9 cellular contexts compared by ENCODE assay signal in the genomic region with DNA sequence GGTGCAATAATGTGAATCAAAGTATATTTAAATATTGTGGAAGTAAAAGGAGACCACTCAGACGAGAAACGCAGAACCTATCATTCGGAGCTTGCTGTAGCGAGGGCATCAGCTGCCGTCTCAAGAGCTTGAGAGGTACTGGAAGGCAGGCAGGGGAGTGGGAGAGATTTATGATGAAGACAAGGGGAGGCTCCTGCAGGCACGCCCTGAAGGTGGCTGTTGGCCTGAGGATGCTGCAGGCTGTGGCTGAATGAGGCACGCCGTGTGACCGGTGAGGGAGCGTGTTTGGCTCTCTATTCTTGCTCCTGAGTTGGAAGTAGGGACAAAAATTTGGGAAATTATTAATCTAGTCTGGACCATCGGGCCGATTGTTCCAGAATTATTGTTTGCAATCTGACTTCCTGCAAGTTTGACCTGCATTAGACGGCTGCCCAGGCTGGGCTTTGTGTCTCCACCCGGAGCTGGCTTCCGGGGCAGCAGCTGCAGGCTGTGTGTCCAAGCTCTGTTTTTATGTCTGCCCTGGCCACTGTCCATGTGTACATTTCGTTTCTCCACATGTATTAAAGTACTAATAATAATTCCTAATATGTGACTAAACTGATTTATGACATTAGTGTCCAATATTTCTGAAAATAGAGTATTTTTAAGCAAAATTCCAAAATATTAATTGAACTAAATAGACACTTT.
DNase-seq lines count a peak whose midpoint lies in the region; ATAC-seq and TF ChIP-seq lines count a peak whose summit lies in the region.
"Had no signal": no experiment of that assay in that cellular context is flagged by ENCODE, and none has a peak within 500 bp of the region (broad histone marks: within the 10 kb centered on the region; RNA-seq: fewer than 3 reads in every experiment).

No MANE protein-coding gene starts in this region.

- peak overlapping the region; percentile 87 for H3K27ac ChIP-seq in muscle layer of duodenum (ENCODE audit: low read length)
- peak overlapping the region; percentile 63 to 90 (median 80) for H3K27ac ChIP-seq in upper lobe of left lung

- H3K9me3 ChIP-seq in muscle layer of duodenum (ENCODE audit: control insufficient read depth in 1 of 2, low read length in 2 of 2) (no peaks in the 10 kb centered on the region), upper lobe of left lung (no peaks in the 10 kb centered on the region)

- ATAC-seq in upper lobe of left lung (ENCODE audit: low FRiP score in 2 of 2) = peak; percentile 65 to 78
- no peak for ATAC-seq in activated CD8-positive, alpha-beta T cell treated with anti-CD3 and anti-CD28 coated beads for 36 hours

- H3K4me1 ChIP-seq in muscle layer of duodenum (ENCODE audit: control insufficient read depth in 1 of 2, insufficient read depth in 2 of 2, low read length in 2 of 2) (peaks cover 4 to 14% of the 10 kb centered on the region in 2 donors), upper lobe of left lung (peaks cover 10 to 24% (median 23%) of the 10 kb centered on the region in 4 donors)

- peaks cover 4% of the 10 kb centered on the region for H3K4me1 Mint-ChIP-seq in activated CD4-positive, alpha-beta T cell treated with anti-CD3 and anti-CD28 coated beads, Interleukin-2, amount 10 ng/mL, durations not matched to agents 24 days and 14 days
- no peaks in the 10 kb centered on the region for H3K4me1 Mint-ChIP-seq in activated CD8-positive, alpha-beta T cell treated with anti-CD3 and anti-CD28 coated beads for 36 hours (ENCODE audit: low read depth)

- H3K9me3 Mint-ChIP-seq in activated CD4-positive, alpha-beta T cell treated with anti-CD3 and anti-CD28 coated beads, Interleukin-2, amount 10 ng/mL, durations not matched to agents 24 days and 14 days = peaks cover 3% of the 10 kb centered on the region
- H3K9me3 Mint-ChIP-seq in activated CD8-positive, alpha-beta T cell treated with anti-CD3 and anti-CD28 coated beads for 36 hours = no peaks in the 10 kb centered on the region

- H3K4me3 ChIP-seq in muscle layer of duodenum (ENCODE audit: low read depth in 1 of 2, low read length in 2 of 2) (no peak overlapping the region), upper lobe of left lung (no peak overlapping the region)

- H3K27me3 ChIP-seq in muscle layer of duodenum (ENCODE audit: low read depth, low read length) (no peaks in the 10 kb centered on the region), upper lobe of left lung (no peaks in the 10 kb centered on the region)

- H3K36me3 ChIP-seq in muscle layer of duodenum (ENCODE audit: control insufficient read depth in 1 of 2, insufficient read depth in 2 of 2, low read length in 2 of 2) (no peaks in the 10 kb centered on the region), upper lobe of left lung (no peaks in the 10 kb centered on the region)

- H3K27ac Mint-ChIP-seq in activated CD4-positive, alpha-beta T cell treated with anti-CD3 and anti-CD28 coated beads, Interleukin-2, amount 10 ng/mL, durations not matched to agents 24 days and 14 days = no peak overlapping the region
- no peak overlapping the region for H3K27ac Mint-ChIP-seq in activated CD8-positive, alpha-beta T cell treated with anti-CD3 and anti-CD28 coated beads for 36 hours

- CTCF ChIA-PET in activated CD8-positive, alpha-beta T cell treated with anti-CD3 and anti-CD28 coated beads for 36 hours (lab: Charles Lee) = interaction anchor here (1.0 to 1.1 kb wide), 2 partner anchors 90 to 181 kb away, joined by 3 read pairs; no protein-coding TSS in a partner anchor

- intact Hi-C loops in activated CD4-positive, alpha-beta T cell treated with anti-CD3 and anti-CD28 coated beads, Interleukin-2, amount 10 ng/mL, durations not matched to agents 24 days and 14 days (cut with micrococcal nuclease) = no loop called here
- intact Hi-C loops in activated CD8-positive, alpha-beta T cell treated with anti-CD3 and anti-CD28 coated beads for 36 hours (cut with micrococcal nuclease) = no loop called here

- DNase-seq in RPMI7951 (ENCODE audit: low read depth) = peak; percentile 19
- peak; percentile 30 for DNase-seq in fibroblast of gingiva (ENCODE audit: low read depth)
- peak; percentile 37 to 50 for DNase-seq in upper lobe of left lung
- DNase-seq in activated CD4-positive, alpha-beta T cell treated with anti-CD3 and anti-CD28 coated beads, Interleukin-2, amount 10 ng/mL, durations not matched to agents 24 days and 14 days = no peak
- DNase-seq in activated CD8-positive, alpha-beta T cell treated with anti-CD3 and anti-CD28 coated beads for 36 hours = no peak
- DNase-seq in NCI-H82 treated with DMSO at 0.1 percent for 48 hours (lab: John Stamatoyannopoulos, UW; ENCODE audit: unreplicated experiment) = no peak
- DNase-seq: activated CD4-positive, alpha-beta T cell treated with anti-CD3 and anti-CD28 coated beads for 48 hours; NK-92 treated with Interleukin-12 subunit alpha and Interleukin-12 subunit beta, amount 100 ng/mL, for 24 hours had no signal

- WGBS in upper lobe of left lung, 2 donors = 50 to 53% methylated on average over 16 of the region's 16 CpGs

- TF ChIP-seq POLR2A in upper lobe of left lung (IDR thresholded peaks at IDR 0.05) = no peak

- no peak for TF ChIP-seq CTCF in upper lobe of left lung (IDR thresholded peaks at IDR 0.05)
- TF ChIP-seq CTCF in activated CD8-positive, alpha-beta T cell treated with anti-CD3 and anti-CD28 coated beads for 36 hours (IDR thresholded peaks at IDR 0.05) = no peak

- TF ChIP-seq EP300 in upper lobe of left lung (IDR thresholded peaks at IDR 0.05) = no peak

- H3K36me3 Mint-ChIP-seq in activated CD4-positive, alpha-beta T cell treated with anti-CD3 and anti-CD28 coated beads, Interleukin-2, amount 10 ng/mL, durations not matched to agents 24 days and 14 days (ENCODE audit: low read depth) = no peaks in the 10 kb centered on the region
- no peaks in the 10 kb centered on the region for H3K36me3 Mint-ChIP-seq in activated CD8-positive, alpha-beta T cell treated with anti-CD3 and anti-CD28 coated beads for 36 hours (ENCODE audit: low read depth)

- POLR2A ChIA-PET in activated CD8-positive, alpha-beta T cell treated with anti-CD3 and anti-CD28 coated beads for 36 hours (lab: Charles Lee) = interaction anchor here (0.7 kb wide), 1 partner anchor 18 kb away, joined by 3 read pairs; no protein-coding TSS in a partner anchor

- H3K27me3 Mint-ChIP-seq in activated CD4-positive, alpha-beta T cell treated with anti-CD3 and anti-CD28 coated beads, Interleukin-2, amount 10 ng/mL, durations not matched to agents 24 days and 14 days = peaks cover 29% of the 10 kb centered on the region
- H3K27me3 Mint-ChIP-seq in activated CD8-positive, alpha-beta T cell treated with anti-CD3 and anti-CD28 coated beads for 36 hours = peaks cover 13% of the 10 kb centered on the region

- H3K4me3 Mint-ChIP-seq in activated CD4-positive, alpha-beta T cell treated with anti-CD3 and anti-CD28 coated beads, Interleukin-2, amount 10 ng/mL, durations not matched to agents 24 days and 14 days = no peak overlapping the region
- no peak overlapping the region for H3K4me3 Mint-ChIP-seq in activated CD8-positive, alpha-beta T cell treated with anti-CD3 and anti-CD28 coated beads for 36 hours

Comparison
In these comparisons a context has a peak if more than half of its experiments do, and no peak if none do; other contexts are left out.
1. DNase-seq: peak in RPMI7951 (single experiment), fibroblast of gingiva (single experiment) and upper lobe of left lung (2 of 2); none in activated CD4-positive, alpha-beta T cell treated with anti-CD3 and anti-CD28 coated beads, Interleukin-2, amount 10 ng/mL, durations not matched to agents 24 days and 14 days (single experiment), activated CD8-positive, alpha-beta T cell treated with anti-CD3 and anti-CD28 coated beads for 36 hours (single experiment) and NCI-H82 treated with DMSO at 0.1 percent for 48 hours (single experiment).